ENCODE assay signal across 8 cellular contexts in genomic region chr17:77089118-77089477, GRCh38. TPM values are rescaled to one million over a fixed set of nuclear protein-coding genes. Genes with fewer than 3 reads are reported as not detected.
DNase-seq lines count a peak whose midpoint lies in the region; ATAC-seq and TF ChIP-seq lines count a peak whose summit lies in the region.

No MANE protein-coding gene starts in this region.

- peak overlapping the region; percentile 70 to 74 for H3K27ac ChIP-seq in prostate gland

- H3K9me3 Mint-ChIP-seq in activated B cell treated with CpG ODN at 0.5 μM for 24 hours, result no peaks in the 10 kb centered on the region

- ATAC-seq in activated B cell treated with CpG ODN at 0.5 μM for 24 hours (ENCODE audit: low read depth), result no peak
- no peak for ATAC-seq in GM21526 (IDR thresholded peaks at IDR 0.05; ENCODE audit: low FRiP score, unreplicated experiment)

- no peaks in the 10 kb centered on the region for H3K36me3 ChIP-seq in prostate gland

- H3K27me3 Mint-ChIP-seq in activated B cell treated with CpG ODN at 0.5 μM for 24 hours, result peaks cover 3% of the 10 kb centered on the region

- H3K4me3 Mint-ChIP-seq in activated B cell treated with CpG ODN at 0.5 μM for 24 hours, result peak overlapping the region; percentile 95

- H3K27ac Mint-ChIP-seq in activated B cell treated with CpG ODN at 0.5 μM for 24 hours, result peak overlapping the region; percentile 95

- CTCF ChIA-PET in activated B cell treated with CpG ODN at 0.5 μM for 24 hours (lab: Charles Lee) (interaction anchor here (1.1 to 2.5 kb wide), 9 partner anchors 10 to 999 kb away, joined by 3 to 21 read pairs (median 6); partner anchors contain the start of gene SEC14L1), HEK293T (lab: Yijun Ruan, JAX) (interaction anchor here (0.6 to 2.7 kb wide), 9 partner anchors 10 to 341 kb away, joined by 3 to 10 read pairs (median 3); no protein-coding TSS in a partner anchor)

- peaks cover 51% of the 10 kb centered on the region for H3K36me3 Mint-ChIP-seq in activated B cell treated with CpG ODN at 0.5 μM for 24 hours (ENCODE audit: low read depth)

- DNase-seq in DMS 273 (lab: John Stamatoyannopoulos, UW; ENCODE audit: unreplicated experiment) (peak; percentile 39), DMS 273 treated with DMSO at 0.1 percent for 48 hours (lab: John Stamatoyannopoulos, UW) (no peak), activated B cell treated with CpG ODN at 0.5 μM for 24 hours (no peak), fibroblast of villous mesenchyme (ENCODE audit: low read depth) (no peak), prostate gland (ENCODE audit: low spot score) (no peak), AML-193 (lab: John Stamatoyannopoulos, UW) (no peak), HEK293T (ENCODE audit: extremely low spot score) (no peak)

- WGBS in prostate gland, result 2% methylated on average over 6 of the region's 6 CpGs

- TF ChIP-seq CTCF in activated B cell treated with CpG ODN at 0.5 μM for 24 hours (IDR thresholded peaks at IDR 0.05), result no peak
- TF ChIP-seq CTCF in fibroblast of villous mesenchyme (IDR thresholded peaks at IDR 0.05; ENCODE audit: insufficient read depth, low read depth, low read length), result no peak
- TF ChIP-seq CTCF in prostate gland (IDR thresholded peaks at IDR 0.05), result no peak

- no peak for TF ChIP-seq POLR2A in prostate gland (IDR thresholded peaks at IDR 0.05)

- peaks cover 52% of the 10 kb centered on the region for H3K4me1 Mint-ChIP-seq in activated B cell treated with CpG ODN at 0.5 μM for 24 hours

- H3K9me3 ChIP-seq in prostate gland, result no peaks in the 10 kb centered on the region

- H3K4me3 ChIP-seq in fibroblast of villous mesenchyme (ENCODE audit: low read depth, low read length), result peak overlapping the region; percentile 87
- H3K4me3 ChIP-seq in prostate gland, result peak overlapping the region; percentile 73 to 83

- POLR2A ChIA-PET in activated B cell treated with CpG ODN at 0.5 μM for 24 hours (lab: Charles Lee), result interaction anchor here (0.7 to 3.6 kb wide), 18 partner anchors 9 to 869 kb away, joined by 3 to 59 read pairs (median 6); partner anchors contain the start of genes SEC14L1 and TNRC6C
- POLR2A ChIA-PET in HEK293T (lab: Yijun Ruan, JAX), result interaction anchor here (0.7 to 3.2 kb wide), 16 partner anchors 9 to 218 kb away, joined by 3 to 18 read pairs (median 5); partner anchors contain the start of gene SEC14L1

- H3K4me1 ChIP-seq in prostate gland (replicated peaks), result peaks cover 2% of the 10 kb centered on the region

- no peaks in the 10 kb centered on the region for H3K27me3 ChIP-seq in prostate gland (replicated peaks; ENCODE audit: insufficient read depth)

- intact Hi-C loops in activated B cell treated with CpG ODN at 0.5 μM for 24 hours (cut with micrococcal nuclease), result loop anchor here (2.0 to 5.0 kb wide), 2 partner anchors 408 to 1752 kb away; partner anchors contain the start of gene USP36
- intact Hi-C loops in prostate gland (cut with DNase I), result loop anchor here (10.0 kb wide), 1 partner anchor 406 kb away; no protein-coding TSS in a partner anchor

TF ChIP-seq in HEK293T, 16 proteins besides CTCF, POLR2A, EP300 and RAD21:
- TF ChIP-seq ARNT (IDR thresholded peaks at IDR 0.05) (no peak), FOXA1 (IDR thresholded peaks at IDR 0.05) (no peak), CTBP1 (IDR thresholded peaks at IDR 0.05; ENCODE audit: borderline replicate concordance) (no peak), SUZ12 (IDR thresholded peaks at IDR 0.05) (no peak), HDGF (IDR thresholded peaks at IDR 0.05; ENCODE audit: borderline replicate concordance) (no peak), SP1 (IDR thresholded peaks at IDR 0.05) (no peak), ZNF384 (IDR thresholded peaks at IDR 0.05) (no peak), NFRKB (IDR thresholded peaks at IDR 0.05) (no peak), TARDBP (IDR thresholded peaks at IDR 0.05) (no peak), ELF4 (IDR thresholded peaks at IDR 0.05) (no peak), BHLHE40 (IDR thresholded peaks at IDR 0.05; ENCODE audit: borderline replicate concordance) (no peak), FOXK2 (IDR thresholded peaks at IDR 0.05) (no peak), PKNOX1 (IDR thresholded peaks at IDR 0.05) (no peak), LEF1 (IDR thresholded peaks at IDR 0.05; ENCODE audit: borderline replicate concordance) (no peak), FOXM1 (IDR thresholded peaks at IDR 0.05; ENCODE audit: borderline replicate concordance) (no peak)

RNA-seq across cellular contexts. Expression of gene SEC14L1, which starts 51.7 kb away (rescaled TPM):
- total RNA-seq in activated B cell treated with CpG ODN at 0.5 μM for 24 hours (60.7 and 79.6 TPM in 2 replicates), fibroblast of villous mesenchyme (51.2 and 101 TPM in 2 replicates), prostate gland (100 to 1,000 TPM in 1 of 2 donors, 10 to 100 TPM in 1; 39.9 to 175 TPM)
